In genomic region chr18:28114472-28114871, GRCh38 we compare ENCODE assay signal across 15 cellular contexts.
DNase-seq lines count a peak whose midpoint lies in the region; ATAC-seq, FAIRE-seq and TF ChIP-seq lines count a peak whose summit lies in the region.
"Had no signal": no experiment of that assay in that cellular context is flagged by ENCODE, and none has a peak within 500 bp of the region (broad histone marks: within the 10 kb centered on the region; RNA-seq: fewer than 3 reads in every experiment).

No MANE protein-coding gene starts in this region.

- no peak for DNase-seq in heart right ventricle
- no peak for DNase-seq in Right ventricle myocardium inferior (ENCODE audit: missing footprints)
- DNase-seq in astrocyte (ENCODE audit: low read depth): peak; percentile 86
- DNase-seq in glomerular visceral epithelial cell (ENCODE audit: extremely low spot score): peak; percentile 80
- no peak for DNase-seq in DMS153 (lab: John Stamatoyannopoulos, UW)
- DNase-seq in C1 segment of cervical spinal cord (lab: John Stamatoyannopoulos, UW): no peak
- no peak for DNase-seq in NCI-H2196 (lab: John Stamatoyannopoulos, UW; ENCODE audit: unreplicated experiment)
- DNase-seq: activated CD8-positive, alpha-beta T cell treated with anti-CD3 and anti-CD28 coated beads for 36 hours; activated effector memory CD4-positive, alpha-beta T cell treated with anti-CD3 and anti-CD28 coated beads, Interleukin-2, amount 50 U/mL, for 16 hours; erythroblast; Karpas-422; NCI-H187 treated with DMSO at 0.1 percent for 48 hours; NCI-H526 had no signal

- peak overlapping the region; percentile 99 for H3K27ac Mint-ChIP-seq in astrocyte (ENCODE audit: unreplicated experiment)
- H3K27ac Mint-ChIP-seq: activated CD8-positive, alpha-beta T cell treated with anti-CD3 and anti-CD28 coated beads for 36 hours; memory B cell had no signal

- WGBS in heart right ventricle, 2 donors: 48 to 52% methylated on average over 3 of the region's 3 CpGs

- intact Hi-C loops in heart right ventricle (cut with DNase I): loop anchor here in 7 of 10 donors (5.0 to 10.0 kb wide), 4 partner anchors 38 to 63 kb away; partner anchors contain the start of gene CDH2 (in 5 of the 7)
- intact Hi-C loops in Right ventricle myocardium inferior (cut with DNase I): no loop called here

- H3K4me2 ChIP-seq in astrocyte (ENCODE audit: low read length): peak overlapping the region; percentile 83

- peak in 2 of 8 donors; percentile 7 to 16 for ATAC-seq in heart right ventricle
- ATAC-seq in Right ventricle myocardium inferior: no peak
- ATAC-seq in GM19467 (IDR thresholded peaks at IDR 0.05; ENCODE audit: unreplicated experiment): no peak
- ATAC-seq: activated CD8-positive, alpha-beta T cell treated with anti-CD3 and anti-CD28 coated beads for 36 hours had no signal

- FAIRE-seq in astrocyte (lab: Jason Lieb, UNC): peak; percentile 9

- H3K9me3 ChIP-seq in heart right ventricle: no peaks in the 10 kb centered on the region
- H3K9me3 ChIP-seq in astrocyte (ENCODE audit: insufficient read depth, low read depth, low read length): no peaks in the 10 kb centered on the region

- H3K4me3 ChIP-seq in heart right ventricle: no peak overlapping the region
- peak overlapping the region; percentile 32 for H3K4me3 ChIP-seq in astrocyte (ENCODE audit: insufficient read depth, low read depth, low read length)

- H3K27me3 ChIP-seq in heart right ventricle (no peaks in the 10 kb centered on the region), astrocyte (ENCODE audit: insufficient read depth, low read length) (no peaks in the 10 kb centered on the region)

- no peaks in the 10 kb centered on the region for H3K9me3 Mint-ChIP-seq in astrocyte (ENCODE audit: unreplicated experiment)
- H3K9me3 Mint-ChIP-seq: activated CD8-positive, alpha-beta T cell treated with anti-CD3 and anti-CD28 coated beads for 36 hours had no signal

- H3K36me3 Mint-ChIP-seq in astrocyte (ENCODE audit: low read depth, unreplicated experiment): peaks cover 2% of the 10 kb centered on the region
- H3K36me3 Mint-ChIP-seq: memory B cell had no signal

- H3K27ac ChIP-seq in heart right ventricle (peak overlapping the region in 9 of 10 donors; percentile 18 to 88 (median 85)), astrocyte (ENCODE audit: low read depth, low read length) (peak overlapping the region; percentile 100)

- peaks cover 80% of the 10 kb centered on the region for H3K4me1 Mint-ChIP-seq in astrocyte (ENCODE audit: low read depth, unreplicated experiment)
- H3K4me1 Mint-ChIP-seq: memory B cell had no signal

- H3K4me1 ChIP-seq in heart right ventricle (peaks cover 0 to 79% (median 37%) of the 10 kb centered on the region in 9 donors), astrocyte (ENCODE audit: insufficient read depth, low read length) (peaks cover 74% of the 10 kb centered on the region)

- no peaks in the 10 kb centered on the region for H4K20me1 ChIP-seq in astrocyte (ENCODE audit: insufficient read depth, low read length)

- no peak overlapping the region for H2AFZ ChIP-seq in astrocyte (ENCODE audit: low read depth, low read length)

- peak overlapping the region; percentile 70 for H3K4me3 Mint-ChIP-seq in astrocyte (ENCODE audit: unreplicated experiment)
- H3K4me3 Mint-ChIP-seq: activated CD8-positive, alpha-beta T cell treated with anti-CD3 and anti-CD28 coated beads for 36 hours; memory B cell had no signal

- H3K27me3 Mint-ChIP-seq in astrocyte (ENCODE audit: low read depth, unreplicated experiment): no peaks in the 10 kb centered on the region
- H3K27me3 Mint-ChIP-seq: activated CD8-positive, alpha-beta T cell treated with anti-CD3 and anti-CD28 coated beads for 36 hours; memory B cell had no signal

- no peaks in the 10 kb centered on the region for H3K36me3 ChIP-seq in heart right ventricle
- no peaks in the 10 kb centered on the region for H3K36me3 ChIP-seq in astrocyte (ENCODE audit: insufficient read depth, low read length)

- peaks cover 82% of the 10 kb centered on the region for H3K79me2 ChIP-seq in astrocyte (ENCODE audit: insufficient read depth, low read length)

- H3K9ac ChIP-seq in astrocyte (ENCODE audit: low read length): peak overlapping the region; percentile 89

- TF ChIP-seq CTCF in heart right ventricle (IDR thresholded peaks at IDR 0.05): no peak
- no peak for TF ChIP-seq CTCF in astrocyte (IDR thresholded peaks at IDR 0.05; ENCODE audit: insufficient read depth, low read depth, low read length)

Comparison
In these comparisons a context has a peak if more than half of its experiments do, and no peak if none do; other contexts are left out.
1. DNase-seq: peak in astrocyte (single experiment) and glomerular visceral epithelial cell (single experiment); none in heart right ventricle (0 of 2), Right ventricle myocardium inferior (single experiment), DMS153 (single experiment), C1 segment of cervical spinal cord (0 of 14) and NCI-H2196 (single experiment).